9 cellular contexts compared by ENCODE assay signal in the genomic region with DNA sequence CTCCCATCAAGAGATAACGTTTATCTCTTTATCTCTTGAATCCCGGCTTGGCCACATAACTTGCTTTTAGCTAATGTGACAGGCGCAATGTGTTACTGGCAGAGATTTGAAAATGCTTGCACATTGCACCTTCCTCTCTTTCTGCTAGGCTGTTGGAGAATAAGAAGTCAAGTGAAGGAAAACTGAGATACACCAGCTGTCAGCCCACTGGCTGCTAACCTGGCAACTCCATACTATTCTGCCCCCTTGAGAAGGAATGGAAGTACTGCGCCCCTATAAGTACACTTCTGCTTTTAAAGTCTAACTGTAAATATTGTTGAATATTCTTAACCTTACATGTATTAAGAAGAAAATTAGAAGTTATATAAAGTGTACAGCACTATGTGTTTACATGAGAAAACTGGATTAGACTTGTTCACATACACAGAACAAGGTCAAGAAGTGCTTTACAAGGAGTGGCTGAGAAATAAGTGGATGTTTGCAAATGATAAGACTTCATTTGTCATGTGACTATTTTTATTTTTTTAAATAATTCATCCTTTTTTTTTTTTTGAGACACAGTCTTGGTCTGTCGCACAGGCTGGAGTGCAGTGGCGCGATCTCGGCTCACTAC.
DNase-seq lines count a peak whose midpoint lies in the region; ATAC-seq, FAIRE-seq and TF ChIP-seq lines count a peak whose summit lies in the region.
"Had no signal": no experiment of that assay in that cellular context is flagged by ENCODE, and none has a peak within 500 bp of the region (broad histone marks: within the 10 kb centered on the region; RNA-seq: fewer than 3 reads in every experiment).

No MANE protein-coding gene starts in this region.

- H3K27me3 Mint-ChIP-seq in nephron progenitor cell (ENCODE audit: low read depth, poor library complexity), result no peaks in the 10 kb centered on the region
- H3K27me3 Mint-ChIP-seq: stimulated activated naive B cell treated with anti-CD40 and anti-IgM and Interleukin-4, amounts not matched to agents 10 μg/mL and 1 μg/mL and 100 μg/mL, for 72 hours had no signal

- no peak overlapping the region for H3K4me3 ChIP-seq in bronchial epithelial cell (ENCODE audit: low read depth, low read length)

- peaks cover 15% of the 10 kb centered on the region for H3K9me3 Mint-ChIP-seq in nephron progenitor cell
- H3K9me3 Mint-ChIP-seq: stimulated activated naive B cell treated with anti-CD40 and anti-IgM and Interleukin-4, amounts not matched to agents 10 μg/mL and 1 μg/mL and 100 μg/mL, for 72 hours had no signal

- no peak for FAIRE-seq in bronchial epithelial cell (lab: Jason Lieb, UNC)

- peak; percentile 53 to 60 for DNase-seq in AML-193 (lab: John Stamatoyannopoulos, UW)
- DNase-seq in LHCN-M2 (ENCODE audit: low read depth), result peak; percentile 51
- peak; percentile 60 for DNase-seq in bronchial epithelial cell (ENCODE audit: low read depth)
- no peak for DNase-seq in nephron progenitor cell
- no peak for DNase-seq in omental fat pad (ENCODE audit: low spot score)
- no peak for DNase-seq in G401 (ENCODE audit: low spot score)
- no peak for DNase-seq in AG20443 (ENCODE audit: low spot score)
- DNase-seq: stimulated activated naive B cell treated with anti-CD40 and anti-IgM and Interleukin-4, amounts not matched to agents 10 μg/mL and 1 μg/mL and 100 μg/mL, for 72 hours had no signal

- TF ChIP-seq CTCF in bronchial epithelial cell (IDR thresholded peaks at IDR 0.05; ENCODE audit: insufficient read depth, low read length, severe bottlenecking) (peak; percentile 73), nephron progenitor cell (IDR thresholded peaks at IDR 0.05) (peak; percentile 37), omental fat pad (IDR thresholded peaks at IDR 0.05) (no peak)

- H3K27ac Mint-ChIP-seq in nephron progenitor cell, result no peak overlapping the region
- H3K27ac Mint-ChIP-seq: stimulated activated naive B cell treated with anti-CD40 and anti-IgM and Interleukin-4, amounts not matched to agents 10 μg/mL and 1 μg/mL and 100 μg/mL, for 72 hours had no signal

- no peak overlapping the region for H3K4me3 Mint-ChIP-seq in nephron progenitor cell
- H3K4me3 Mint-ChIP-seq: stimulated activated naive B cell treated with anti-CD40 and anti-IgM and Interleukin-4, amounts not matched to agents 10 μg/mL and 1 μg/mL and 100 μg/mL, for 72 hours had no signal

- H3K27me3 ChIP-seq in bronchial epithelial cell (ENCODE audit: control insufficient read depth, insufficient read depth, low read length), result no peaks in the 10 kb centered on the region

- no peaks in the 10 kb centered on the region for H3K36me3 ChIP-seq in bronchial epithelial cell (ENCODE audit: control insufficient read depth, insufficient read depth, low read length)

- H3K36me3 Mint-ChIP-seq in nephron progenitor cell (ENCODE audit: low read depth), result peaks cover 18% of the 10 kb centered on the region
- H3K36me3 Mint-ChIP-seq: stimulated activated naive B cell treated with anti-CD40 and anti-IgM and Interleukin-4, amounts not matched to agents 10 μg/mL and 1 μg/mL and 100 μg/mL, for 72 hours had no signal

- peaks cover 14% of the 10 kb centered on the region for H3K4me1 Mint-ChIP-seq in nephron progenitor cell
- H3K4me1 Mint-ChIP-seq: stimulated activated naive B cell treated with anti-CD40 and anti-IgM and Interleukin-4, amounts not matched to agents 10 μg/mL and 1 μg/mL and 100 μg/mL, for 72 hours had no signal

- ATAC-seq in GM19397 (IDR thresholded peaks at IDR 0.05; ENCODE audit: unreplicated experiment), result peak; percentile 85
- ATAC-seq in omental fat pad (ENCODE audit: low FRiP score), result no peak

- in situ Hi-C loops in G401 (cut with HindIII; ENCODE audit: low sequenced_read_pairs), result no loop called here

Comparison
In these comparisons a context has a peak if more than half of its experiments do, and no peak if none do; other contexts are left out.
1. DNase-seq: peak in AML-193 (2 of 2), LHCN-M2 (single experiment) and bronchial epithelial cell (single experiment); none in nephron progenitor cell (single experiment), omental fat pad (single experiment), G401 (single experiment) and AG20443 (single experiment).
2. CTCF ChIP-seq: peak in bronchial epithelial cell (single experiment) and nephron progenitor cell (single experiment); none in omental fat pad (0 of 3).